1 cellular context compared by ENCODE assay signal in genomic region chr19:661427-662196, GRCh38.
TF ChIP-seq lines count a peak whose summit lies in the region.

No MANE protein-coding gene starts in this region.

TF ChIP-seq in K562, 482 proteins besides CTCF, POLR2A, EP300 and RAD21 (continues in another document):
- TF ChIP-seq FOXO4 (CRISPR knock-in tag; IDR thresholded peaks at IDR 0.05) (no peak), GABPA (tag; conservative IDR thresholded peaks at IDR 0.05; ENCODE audit: low read depth) (no peak), EP400 (IDR thresholded peaks at IDR 0.05) (no peak), SPI1 (IDR thresholded peaks at IDR 0.05; ENCODE audit: borderline replicate concordance, low read depth, low read length) (peak; percentile 1; the same call in 1 of the 2 replicates), ZNF707 (CRISPR knock-in tag; conservative IDR thresholded peaks at IDR 0.05) (no peak), FUS (optimal IDR thresholded peaks at IDR 0.05; ENCODE audit: low read depth, low read length) (no peak), ATF1 (CRISPR knock-in tag; IDR thresholded peaks at IDR 0.05) (no peak), ATF1 (tag; IDR thresholded peaks at IDR 0.05) (no peak), GTF2B (IDR thresholded peaks at IDR 0.05; ENCODE audit: extremely low read depth, insufficient read length) (no peak), DEAF1 (CRISPR knock-in tag; IDR thresholded peaks at IDR 0.05) (no peak), ZNF41 (CRISPR knock-in tag; conservative IDR thresholded peaks at IDR 0.05) (no peak), KDM2B (CRISPR knock-in tag; IDR thresholded peaks at IDR 0.05) (no peak), ZEB2 (IDR thresholded peaks at IDR 0.05) (no peak), GTF3C2 (IDR thresholded peaks at IDR 0.05; ENCODE audit: borderline replicate concordance, extremely low read depth, insufficient read length) (no peak), EZH2 (IDR thresholded peaks at IDR 0.05; ENCODE audit: borderline replicate concordance, low read depth, low read length) (no peak), BRCA1 (IDR thresholded peaks at IDR 0.05) (no peak), BRCA1 (CRISPR knock-in tag; IDR thresholded peaks at IDR 0.05) (no peak), U2AF1 (optimal IDR thresholded peaks at IDR 0.05; ENCODE audit: low read depth, low read length) (no peak), SMAD3 (CRISPR knock-in tag; conservative IDR thresholded peaks at IDR 0.05) (no peak), NR4A1 (CRISPR knock-in tag; IDR thresholded peaks at IDR 0.05) (no peak), NR4A1 (tag; IDR thresholded peaks at IDR 0.05) (no peak), BMI1 (IDR thresholded peaks at IDR 0.05; ENCODE audit: low read length) (no peak), CTCFL (IDR thresholded peaks at IDR 0.05; ENCODE audit: borderline replicate concordance, insufficient read depth, low read depth, low read length, poor library complexity, severe bottlenecking) (no peak), CSDE1 (IDR thresholded peaks at IDR 0.05) (no peak)
- TF ChIP-seq, protein P1, sequence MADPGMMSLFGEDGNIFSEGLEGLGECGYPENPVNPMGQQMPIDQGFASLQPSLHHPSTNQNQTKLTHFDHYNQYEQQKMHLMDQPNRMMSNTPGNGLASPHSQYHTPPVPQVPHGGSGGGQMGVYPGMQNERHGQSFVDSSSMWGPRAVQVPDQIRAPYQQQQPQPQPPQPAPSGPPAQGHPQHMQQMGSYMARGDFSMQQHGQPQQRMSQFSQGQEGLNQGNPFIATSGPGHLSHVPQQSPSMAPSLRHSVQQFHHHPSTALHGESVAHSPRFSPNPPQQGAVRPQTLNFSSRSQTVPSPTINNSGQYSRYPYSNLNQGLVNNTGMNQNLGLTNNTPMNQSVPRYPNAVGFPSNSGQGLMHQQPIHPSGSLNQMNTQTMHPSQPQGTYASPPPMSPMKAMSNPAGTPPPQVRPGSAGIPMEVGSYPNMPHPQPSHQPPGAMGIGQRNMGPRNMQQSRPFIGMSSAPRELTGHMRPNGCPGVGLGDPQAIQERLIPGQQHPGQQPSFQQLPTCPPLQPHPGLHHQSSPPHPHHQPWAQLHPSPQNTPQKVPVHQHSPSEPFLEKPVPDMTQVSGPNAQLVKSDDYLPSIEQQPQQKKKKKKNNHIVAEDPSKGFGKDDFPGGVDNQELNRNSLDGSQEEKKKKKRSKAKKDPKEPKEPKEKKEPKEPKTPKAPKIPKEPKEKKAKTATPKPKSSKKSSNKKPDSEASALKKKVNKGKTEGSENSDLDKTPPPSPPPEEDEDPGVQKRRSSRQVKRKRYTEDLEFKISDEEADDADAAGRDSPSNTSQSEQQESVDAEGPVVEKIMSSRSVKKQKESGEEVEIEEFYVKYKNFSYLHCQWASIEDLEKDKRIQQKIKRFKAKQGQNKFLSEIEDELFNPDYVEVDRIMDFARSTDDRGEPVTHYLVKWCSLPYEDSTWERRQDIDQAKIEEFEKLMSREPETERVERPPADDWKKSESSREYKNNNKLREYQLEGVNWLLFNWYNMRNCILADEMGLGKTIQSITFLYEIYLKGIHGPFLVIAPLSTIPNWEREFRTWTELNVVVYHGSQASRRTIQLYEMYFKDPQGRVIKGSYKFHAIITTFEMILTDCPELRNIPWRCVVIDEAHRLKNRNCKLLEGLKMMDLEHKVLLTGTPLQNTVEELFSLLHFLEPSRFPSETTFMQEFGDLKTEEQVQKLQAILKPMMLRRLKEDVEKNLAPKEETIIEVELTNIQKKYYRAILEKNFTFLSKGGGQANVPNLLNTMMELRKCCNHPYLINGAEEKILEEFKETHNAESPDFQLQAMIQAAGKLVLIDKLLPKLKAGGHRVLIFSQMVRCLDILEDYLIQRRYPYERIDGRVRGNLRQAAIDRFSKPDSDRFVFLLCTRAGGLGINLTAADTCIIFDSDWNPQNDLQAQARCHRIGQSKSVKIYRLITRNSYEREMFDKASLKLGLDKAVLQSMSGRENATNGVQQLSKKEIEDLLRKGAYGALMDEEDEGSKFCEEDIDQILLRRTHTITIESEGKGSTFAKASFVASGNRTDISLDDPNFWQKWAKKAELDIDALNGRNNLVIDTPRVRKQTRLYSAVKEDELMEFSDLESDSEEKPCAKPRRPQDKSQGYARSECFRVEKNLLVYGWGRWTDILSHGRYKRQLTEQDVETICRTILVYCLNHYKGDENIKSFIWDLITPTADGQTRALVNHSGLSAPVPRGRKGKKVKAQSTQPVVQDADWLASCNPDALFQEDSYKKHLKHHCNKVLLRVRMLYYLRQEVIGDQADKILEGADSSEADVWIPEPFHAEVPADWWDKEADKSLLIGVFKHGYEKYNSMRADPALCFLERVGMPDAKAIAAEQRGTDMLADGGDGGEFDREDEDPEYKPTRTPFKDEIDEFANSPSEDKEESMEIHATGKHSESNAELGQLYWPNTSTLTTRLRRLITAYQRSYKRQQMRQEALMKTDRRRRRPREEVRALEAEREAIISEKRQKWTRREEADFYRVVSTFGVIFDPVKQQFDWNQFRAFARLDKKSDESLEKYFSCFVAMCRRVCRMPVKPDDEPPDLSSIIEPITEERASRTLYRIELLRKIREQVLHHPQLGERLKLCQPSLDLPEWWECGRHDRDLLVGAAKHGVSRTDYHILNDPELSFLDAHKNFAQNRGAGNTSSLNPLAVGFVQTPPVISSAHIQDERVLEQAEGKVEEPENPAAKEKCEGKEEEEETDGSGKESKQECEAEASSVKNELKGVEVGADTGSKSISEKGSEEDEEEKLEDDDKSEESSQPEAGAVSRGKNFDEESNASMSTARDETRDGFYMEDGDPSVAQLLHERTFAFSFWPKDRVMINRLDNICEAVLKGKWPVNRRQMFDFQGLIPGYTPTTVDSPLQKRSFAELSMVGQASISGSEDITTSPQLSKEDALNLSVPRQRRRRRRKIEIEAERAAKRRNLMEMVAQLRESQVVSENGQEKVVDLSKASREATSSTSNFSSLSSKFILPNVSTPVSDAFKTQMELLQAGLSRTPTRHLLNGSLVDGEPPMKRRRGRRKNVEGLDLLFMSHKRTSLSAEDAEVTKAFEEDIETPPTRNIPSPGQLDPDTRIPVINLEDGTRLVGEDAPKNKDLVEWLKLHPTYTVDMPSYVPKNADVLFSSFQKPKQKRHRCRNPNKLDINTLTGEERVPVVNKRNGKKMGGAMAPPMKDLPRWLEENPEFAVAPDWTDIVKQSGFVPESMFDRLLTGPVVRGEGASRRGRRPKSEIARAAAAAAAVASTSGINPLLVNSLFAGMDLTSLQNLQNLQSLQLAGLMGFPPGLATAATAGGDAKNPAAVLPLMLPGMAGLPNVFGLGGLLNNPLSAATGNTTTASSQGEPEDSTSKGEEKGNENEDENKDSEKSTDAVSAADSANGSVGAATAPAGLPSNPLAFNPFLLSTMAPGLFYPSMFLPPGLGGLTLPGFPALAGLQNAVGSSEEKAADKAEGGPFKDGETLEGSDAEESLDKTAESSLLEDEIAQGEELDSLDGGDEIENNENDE (IDR thresholded peaks at IDR 0.05; ENCODE audit: low read depth, low read length), result no peak
